In the genomic region with DNA sequence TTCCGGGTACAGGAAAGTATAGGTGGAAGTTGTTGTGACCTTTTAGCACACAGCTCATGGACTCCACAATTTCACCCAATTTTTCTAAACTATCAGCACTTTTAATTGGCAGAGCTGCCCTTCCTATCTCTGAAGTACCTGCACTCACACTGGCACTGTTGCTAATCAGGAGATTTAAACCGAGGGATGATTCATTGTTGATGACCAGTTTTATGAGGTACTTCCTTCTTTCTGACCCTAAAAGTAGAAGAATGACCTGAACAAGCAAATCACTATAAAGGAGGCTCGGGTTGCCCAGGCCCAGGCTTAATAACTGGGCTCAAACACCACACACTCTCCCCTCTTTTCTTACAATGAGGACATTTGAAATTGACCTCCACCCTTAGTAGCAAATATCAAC, we compare ENCODE assay signal across 20 cellular contexts.
DNase-seq lines count a peak whose midpoint lies in the region; ATAC-seq, FAIRE-seq and TF ChIP-seq lines count a peak whose summit lies in the region.
"Had no signal": no experiment of that assay in that cellular context is flagged by ENCODE, and none has a peak within 500 bp of the region (broad histone marks: within the 10 kb centered on the region; RNA-seq: fewer than 3 reads in every experiment).

No MANE protein-coding gene starts in this region.

- no peaks in the 10 kb centered on the region for H3K27me3 ChIP-seq in bronchial epithelial cell (ENCODE audit: control insufficient read depth, insufficient read depth, low read length)
- H3K27me3 ChIP-seq: dorsolateral prefrontal cortex, spleen had no signal

- H3K27ac Mint-ChIP-seq in HFFc6: peak overlapping the region; percentile 60
- H3K27ac Mint-ChIP-seq: activated CD8-positive, alpha-beta T cell treated with anti-CD3 and anti-CD28 coated beads for 36 hours; activated naive CD8-positive, alpha-beta T cell; nephron had no signal

- H3K4me1 Mint-ChIP-seq in HFFc6 (ENCODE audit: low read depth): peaks cover 32% of the 10 kb centered on the region
- H3K4me1 Mint-ChIP-seq: brain had no signal

- no peak for FAIRE-seq in bronchial epithelial cell (lab: Jason Lieb, UNC)
- FAIRE-seq: H54 had no signal

- no peaks in the 10 kb centered on the region for H3K27me3 Mint-ChIP-seq in HFFc6 (ENCODE audit: insufficient read depth)
- H3K27me3 Mint-ChIP-seq: activated CD8-positive, alpha-beta T cell treated with anti-CD3 and anti-CD28 coated beads for 36 hours; brain had no signal

- H3K36me3 ChIP-seq in bronchial epithelial cell (ENCODE audit: control insufficient read depth, insufficient read depth, low read length): no peaks in the 10 kb centered on the region
- H3K36me3 ChIP-seq: lower lobe of right lung, spleen had no signal

- ATAC-seq in GM19324 (IDR thresholded peaks at IDR 0.05; ENCODE audit: low FRiP score, unreplicated experiment): no peak
- ATAC-seq in Right ventricle myocardium superior (ENCODE audit: poor library complexity): no peak
- ATAC-seq: activated CD8-positive, alpha-beta T cell treated with anti-CD3 and anti-CD28 coated beads for 36 hours; activated T-cell treated with anti-CD3 and anti-CD28 coated beads, Interleukin-2, amount 50 U/mL, for 4 hours; SK-N-SH treated with all-trans-retinoic acid at 6 μM for 48 hours had no signal

- H3K4me3 ChIP-seq in bronchial epithelial cell (ENCODE audit: low read depth, low read length): no peak overlapping the region
- H3K4me3 ChIP-seq: dorsolateral prefrontal cortex, lower lobe of right lung, spleen had no signal

- peaks cover 9% of the 10 kb centered on the region; the same call in 1 of the 2 replicates for H3K36me3 Mint-ChIP-seq in HFFc6 (ENCODE audit: low read depth)
- H3K36me3 Mint-ChIP-seq: activated naive CD8-positive, alpha-beta T cell; brain had no signal

- intact Hi-C loops in Right ventricle myocardium superior (cut with DNase I): no loop called here

- H3K4me3 Mint-ChIP-seq in HFFc6: peak overlapping the region; percentile 39; the same call in 1 of the 2 replicates
- H3K4me3 Mint-ChIP-seq: activated CD8-positive, alpha-beta T cell treated with anti-CD3 and anti-CD28 coated beads for 36 hours; activated naive CD8-positive, alpha-beta T cell; activated T-cell treated with anti-CD3 and anti-CD28 coated beads, Interleukin-2, amount 50 U/mL, for 4 hours; brain; nephron had no signal

- no peak for TF ChIP-seq CTCF in HFFc6 (IDR thresholded peaks at IDR 0.05)
- no peak for TF ChIP-seq CTCF in bronchial epithelial cell (IDR thresholded peaks at IDR 0.05; ENCODE audit: insufficient read depth, low read length, severe bottlenecking)

- peak; percentile 40 for DNase-seq in HFFc6
- DNase-seq in NOMO-1 treated with DMSO at 0.1 percent for 48 hours (lab: John Stamatoyannopoulos, UW; ENCODE audit: unreplicated experiment): peak; percentile 86
- DNase-seq in bronchial epithelial cell (ENCODE audit: low read depth): peak; percentile 17
- peak; percentile 1 for DNase-seq in renal cortical epithelial cell (ENCODE audit: low read depth)
- DNase-seq in Right ventricle myocardium superior: no peak
- DNase-seq in mesenteric fat pad (ENCODE audit: low spot score): no peak
- DNase-seq: activated CD8-positive, alpha-beta T cell treated with anti-CD3 and anti-CD28 coated beads for 36 hours; activated T-cell treated with anti-CD3 and anti-CD28 coated beads, Interleukin-2, amount 50 U/mL, for 4 hours; dorsolateral prefrontal cortex; erythroblast; lower lobe of right lung; NCI-H1694 treated with DMSO at 0.1 percent for 48 hours; OCI-M1; spleen had no signal

- H3K9me3 Mint-ChIP-seq in HFFc6: no peaks in the 10 kb centered on the region
- H3K9me3 Mint-ChIP-seq: activated CD8-positive, alpha-beta T cell treated with anti-CD3 and anti-CD28 coated beads for 36 hours; activated T-cell treated with anti-CD3 and anti-CD28 coated beads, Interleukin-2, amount 50 U/mL, for 4 hours; brain; nephron had no signal

Comparison
In these comparisons a context has a peak if more than half of its experiments do, and no peak if none do; other contexts are left out.
1. DNase-seq: peak in HFFc6 (single experiment), NOMO-1 treated with DMSO at 0.1 percent for 48 hours (single experiment), bronchial epithelial cell (single experiment) and renal cortical epithelial cell (single experiment); none in Right ventricle myocardium superior (single experiment) and mesenteric fat pad (single experiment).